In genomic region chr2:119522561-119523110, GRCh38 we compare ENCODE assay signal across 19 cellular contexts. TPM values are rescaled to one million over a fixed set of nuclear protein-coding genes. Genes with fewer than 3 reads are reported as not detected.
DNase-seq lines count a peak whose midpoint lies in the region; ATAC-seq and TF ChIP-seq lines count a peak whose summit lies in the region.
"Had no signal": no experiment of that assay in that cellular context is flagged by ENCODE, and none has a peak within 500 bp of the region (broad histone marks: within the 10 kb centered on the region; RNA-seq: fewer than 3 reads in every experiment).

No MANE protein-coding gene starts in this region.

- peak overlapping the region; percentile 37; the same call in 1 of the 2 replicates for H3K4me3 Mint-ChIP-seq in WTC11
- H3K4me3 Mint-ChIP-seq in nephron = peak overlapping the region; percentile 46 to 57 (median 46)
- no peak overlapping the region for H3K4me3 Mint-ChIP-seq in glutamatergic neuron (ENCODE audit: unreplicated experiment)
- no peak overlapping the region for H3K4me3 Mint-ChIP-seq in HFFc6

- POLR2A ChIA-PET in WTC11 (lab: Charles Lee) = interaction anchor here (1.3 kb wide), 1 partner anchor 88 kb away, joined by 4 read pairs; no protein-coding TSS in a partner anchor

- no peak for TF ChIP-seq CTCF in WTC11 (IDR thresholded peaks at IDR 0.05)
- TF ChIP-seq CTCF in nephron (IDR thresholded peaks at IDR 0.05; ENCODE audit: unreplicated experiment in 3 of 3) = no peak
- no peak for TF ChIP-seq CTCF in upper lobe of right lung (IDR thresholded peaks at IDR 0.05)
- TF ChIP-seq CTCF in glutamatergic neuron (IDR thresholded peaks at IDR 0.05; ENCODE audit: partially characterized antibody, unreplicated experiment) = no peak
- TF ChIP-seq CTCF in HFFc6 (IDR thresholded peaks at IDR 0.05) = no peak

- H3K9me3 Mint-ChIP-seq in WTC11 (no peaks in the 10 kb centered on the region), nephron (peaks cover under 1% of the 10 kb centered on the region), glutamatergic neuron (ENCODE audit: unreplicated experiment) (peaks cover 3% of the 10 kb centered on the region), HFFc6 (no peaks in the 10 kb centered on the region)

- H3K9me3 ChIP-seq in upper lobe of right lung = no peaks in the 10 kb centered on the region
- H3K9me3 ChIP-seq: A549 had no signal

- H3K36me3 Mint-ChIP-seq in WTC11 = no peaks in the 10 kb centered on the region
- H3K36me3 Mint-ChIP-seq in nephron (ENCODE audit: low read depth) = peaks cover 7% of the 10 kb centered on the region
- H3K36me3 Mint-ChIP-seq in glutamatergic neuron (ENCODE audit: unreplicated experiment) = peaks cover 5% of the 10 kb centered on the region
- H3K36me3 Mint-ChIP-seq in HFFc6 (ENCODE audit: low read depth) = no peaks in the 10 kb centered on the region

- CTCF ChIA-PET in WTC11 (lab: Charles Lee) = interaction anchor here (0.7 kb wide), 1 partner anchor 42 kb away, joined by 3 read pairs; no protein-coding TSS in a partner anchor

- DNase-seq in NCI-H2196 (lab: John Stamatoyannopoulos, UW; ENCODE audit: unreplicated experiment) (peak; percentile 14), NCI-H2196 treated with DMSO at 0.1 percent for 48 hours (lab: John Stamatoyannopoulos, UW; ENCODE audit: unreplicated experiment) (no peak), WTC11 (ENCODE audit: low spot score) (no peak), upper lobe of right lung (no peak), glutamatergic neuron (no peak), HFFc6 (no peak), mesenteric fat pad (ENCODE audit: low spot score) (no peak)
- DNase-seq: MV-4-11, NCI-H1436 treated with DMSO at 0.1 percent for 48 hours, NCI-H2081 treated with DMSO at 0.1 percent for 48 hours, SIG-M5 had no signal

- intact Hi-C loops in upper lobe of right lung (cut with DNase I) = no loop called here

- no peak overlapping the region for H3K27ac ChIP-seq in upper lobe of right lung
- H3K27ac ChIP-seq: A549, C4-2B had no signal

- H3K27me3 Mint-ChIP-seq in WTC11 (ENCODE audit: low read depth) = peaks cover 68% of the 10 kb centered on the region
- H3K27me3 Mint-ChIP-seq in nephron (ENCODE audit: low read depth) = peaks cover 78% of the 10 kb centered on the region
- peaks cover 14% of the 10 kb centered on the region for H3K27me3 Mint-ChIP-seq in glutamatergic neuron (ENCODE audit: unreplicated experiment)
- peaks cover 27% of the 10 kb centered on the region for H3K27me3 Mint-ChIP-seq in HFFc6 (ENCODE audit: insufficient read depth)

- peaks cover 33% of the 10 kb centered on the region for H3K27me3 ChIP-seq in upper lobe of right lung

- ATAC-seq in WTC11 (no peak), upper lobe of right lung (peak; percentile 4)
- ATAC-seq: A549 had no signal

- peaks cover 20% of the 10 kb centered on the region for H3K4me1 Mint-ChIP-seq in WTC11
- H3K4me1 Mint-ChIP-seq in nephron = peaks cover 39% of the 10 kb centered on the region
- peaks cover 4% of the 10 kb centered on the region for H3K4me1 Mint-ChIP-seq in glutamatergic neuron (ENCODE audit: low read depth, unreplicated experiment)
- no peaks in the 10 kb centered on the region for H3K4me1 Mint-ChIP-seq in HFFc6 (ENCODE audit: low read depth)

- H3K4me1 ChIP-seq in upper lobe of right lung = no peaks in the 10 kb centered on the region
- H3K4me1 ChIP-seq: A549 had no signal

- H3K27ac Mint-ChIP-seq in WTC11 (no peak overlapping the region), nephron (no peak overlapping the region), glutamatergic neuron (ENCODE audit: unreplicated experiment) (no peak overlapping the region), HFFc6 (no peak overlapping the region)

- H3K4me3 ChIP-seq in upper lobe of right lung = peak overlapping the region; percentile 45

- H3K36me3 ChIP-seq in upper lobe of right lung = no peaks in the 10 kb centered on the region

TF ChIP-seq in WTC11, 78 proteins besides CTCF, POLR2A, EP300 and RAD21 (continues in another document):
- TF ChIP-seq AR (CRISPR knock-in tag; IDR thresholded peaks at IDR 0.05) (no peak), IRF2 (CRISPR knock-in tag; IDR thresholded peaks at IDR 0.05; ENCODE audit: borderline replicate concordance, low read depth) (no peak), TP53 (CRISPR knock-in tag; IDR thresholded peaks at IDR 0.05) (no peak), KAT7 (CRISPR knock-in tag; IDR thresholded peaks at IDR 0.05; ENCODE audit: borderline replicate concordance) (no peak), ATF2 (CRISPR knock-in tag; IDR thresholded peaks at IDR 0.05; ENCODE audit: borderline replicate concordance, low read depth) (no peak), AFF4 (CRISPR knock-in tag; IDR thresholded peaks at IDR 0.05; ENCODE audit: borderline replicate concordance) (no peak), FOXJ3 (CRISPR knock-in tag; IDR thresholded peaks at IDR 0.05; ENCODE audit: borderline replicate concordance) (no peak)

RNA-seq across cellular contexts. Expression of gene SCTR, which starts 1.6 kb away (rescaled TPM):
- total RNA-seq in WTC11 (2021) = 0.09 to 0.18 TPM in 2 of 3 replicates, not detected in the other
- total RNA-seq in upper lobe of right lung = 21.0 TPM
- not detected for total RNA-seq in glutamatergic neuron (ENCODE audit: unreplicated experiment)
- total RNA-seq in HFFc6 (2021; fragmentation: NEBNext Ultra II Directional; extraction: Animal tissue kit (Norgen Biotek cat#: 25700)) = not detected
- total RNA-seq in mesenteric fat pad = not detected
- total RNA-seq: Daoy, H7, LHCN-M2, OCI-LY7, RPMI7951 had no signal

RNA-seq across cellular contexts. Expression of gene CFAP221, which starts 21.6 kb away (rescaled TPM):
- total RNA-seq in WTC11 (2021) (0.14 to 0.94 TPM (median 0.35 TPM) in 3 replicates), upper lobe of right lung (26.3 TPM), glutamatergic neuron (ENCODE audit: unreplicated experiment) (0.34 TPM), mesenteric fat pad (2.3 TPM)
- not detected for total RNA-seq in HFFc6 (2021; fragmentation: NEBNext Ultra II Directional; extraction: Animal tissue kit (Norgen Biotek cat#: 25700))
- total RNA-seq: LHCN-M2, OCI-LY7, RPMI7951 had no signal

Comparison
In these comparisons a context has a peak if more than half of its experiments do, and no peak if none do; other contexts are left out.
1. H3K4me3 Mint-ChIP-seq: peak in WTC11 (single experiment) and nephron (3 of 3); none in glutamatergic neuron (single experiment) and HFFc6 (single experiment).
2. RNA of gene SCTR, which starts 1.6 kb away (total RNA-seq): 21.0 TPM in upper lobe of right lung (single experiment); not detected in mesenteric fat pad (single experiment), 0.09 to 0.18 TPM in WTC11, not detected in glutamatergic neuron (single experiment) and not detected in HFFc6; every median in the first group is over 10 times any median in the second.